In genomic region chr9:68844623-68845612, GRCh38 we compare ENCODE assay signal across 8 cellular contexts.
DNase-seq lines count a peak whose midpoint lies in the region; ATAC-seq and TF ChIP-seq lines count a peak whose summit lies in the region.

No MANE protein-coding gene starts in this region.

- H2BK12ac ChIP-seq in mesenchymal stem cell (ENCODE audit: low read length in 2 of 2): no peak overlapping the region

- no peak overlapping the region for H3K4me2 ChIP-seq in mesenchymal stem cell (ENCODE audit: low read length, poor library complexity, severe bottlenecking)

- no peak overlapping the region for H3K18ac ChIP-seq in mesenchymal stem cell (ENCODE audit: low read depth in 1 of 2, low read length in 2 of 2)

- H2BK120ac ChIP-seq in mesenchymal stem cell (ENCODE audit: low read depth, low read length): no peak overlapping the region

- no peaks in the 10 kb centered on the region for H3K79me1 ChIP-seq in mesenchymal stem cell (replicated peaks; ENCODE audit: low read length, poor library complexity, severe bottlenecking)

- in situ Hi-C loops in ACHN (cut with HindIII; ENCODE audit: low pct_ligation_motif_present, low pct_unique_long_range_greater_than_20kb, low sequenced_read_pairs): no loop called here

- no peak overlapping the region for H3K14ac ChIP-seq in mesenchymal stem cell (ENCODE audit: low read length in 2 of 2)

- TF ChIP-seq CTCF in GM12865 (IDR thresholded peaks at IDR 0.05; ENCODE audit: insufficient read depth, low read depth, low read length, missing control alignments): peak; percentile 65

- H2BK5ac ChIP-seq in mesenchymal stem cell (ENCODE audit: low read depth, low read length, poor library complexity, severe bottlenecking): no peak overlapping the region

- peak; percentile 63 for ATAC-seq in HG02870 (IDR thresholded peaks at IDR 0.05; ENCODE audit: unreplicated experiment)
- no peak for ATAC-seq in HG02970 (IDR thresholded peaks at IDR 0.05; ENCODE audit: low FRiP score, unreplicated experiment)

- H3K4me3 ChIP-seq in GM12865 (ENCODE audit: low read depth, low read length): peak overlapping the region; percentile 5; the same call in 1 of the 2 replicates
- no peak overlapping the region for H3K4me3 ChIP-seq in mesenchymal stem cell (ENCODE audit: insufficient read depth in 1 of 2, low read depth in 1 of 2, low read length in 2 of 2)

- H4K91ac ChIP-seq in mesenchymal stem cell (ENCODE audit: low read length): no peak overlapping the region

- peak; percentile 18 for DNase-seq in ACHN
- peak; percentile 76 for DNase-seq in GM12865 (ENCODE audit: low read depth)
- peak; percentile 25 for DNase-seq in NOMO-1 treated with DMSO at 0.1 percent for 48 hours (lab: John Stamatoyannopoulos, UW; ENCODE audit: unreplicated experiment)
- DNase-seq in cerebellar cortex (ENCODE audit: low spot score): peak; percentile 35
- DNase-seq in mesenchymal stem cell: peak; percentile 23
- no peak for DNase-seq in activated effector memory CD4-positive, alpha-beta T cell treated with Interleukin-2 at 50 U/mL for 16 hours

- no peak overlapping the region for H3K23ac ChIP-seq in mesenchymal stem cell (ENCODE audit: low read length in 2 of 2)

- no peak overlapping the region for H3K27ac ChIP-seq in mesenchymal stem cell (ENCODE audit: low read length, poor library complexity, severe bottlenecking)

- H2AFZ ChIP-seq in mesenchymal stem cell (ENCODE audit: low read depth, low read length): no peak overlapping the region

- no peaks in the 10 kb centered on the region for H3K36me3 ChIP-seq in mesenchymal stem cell (ENCODE audit: control insufficient read depth in 1 of 2, insufficient read depth in 2 of 2, low read depth in 1 of 2, low read length in 2 of 2)

- no peak overlapping the region for H3K9ac ChIP-seq in mesenchymal stem cell (ENCODE audit: low read length)

- no peak overlapping the region for H2AK5ac ChIP-seq in mesenchymal stem cell (ENCODE audit: low read length, severe bottlenecking)

- no peak overlapping the region for H4K8ac ChIP-seq in mesenchymal stem cell (ENCODE audit: low read length)

- WGBS in mesenchymal stem cell: 74% methylated on average over 12 of the region's 13 CpGs

- no peaks in the 10 kb centered on the region for H3K27me3 ChIP-seq in mesenchymal stem cell (ENCODE audit: control insufficient read depth in 1 of 2, insufficient read depth in 1 of 2, low read length in 2 of 2)

- H3K4ac ChIP-seq in mesenchymal stem cell (ENCODE audit: low read depth in 1 of 2, low read length in 2 of 2): no peak overlapping the region

- no peaks in the 10 kb centered on the region for H3K4me1 ChIP-seq in mesenchymal stem cell (ENCODE audit: control insufficient read depth, insufficient read depth, low read depth, low read length)

- no peak overlapping the region for H2BK15ac ChIP-seq in mesenchymal stem cell (ENCODE audit: low read depth, poor library complexity, severe bottlenecking)

- H3K9me3 ChIP-seq in mesenchymal stem cell (ENCODE audit: control insufficient read depth, low read length): no peaks in the 10 kb centered on the region
